ENCODE assay signal across 8 cellular contexts in genomic region chr1:161185732-161186311, GRCh38. TPM values are rescaled to one million over a fixed set of nuclear protein-coding genes. Genes with fewer than 3 reads are reported as not detected.
DNase-seq lines count a peak whose midpoint lies in the region; ATAC-seq and TF ChIP-seq lines count a peak whose summit lies in the region.

No MANE protein-coding gene starts in this region.

- H3K27ac ChIP-seq in stomach smooth muscle (ENCODE audit: low read length) = peak overlapping the region; percentile 55

- no peaks in the 10 kb centered on the region for H3K36me3 ChIP-seq in stomach smooth muscle (ENCODE audit: control insufficient read depth in 2 of 2, insufficient read depth in 2 of 2, low read length in 2 of 2)

- TF ChIP-seq POLR2A in lower leg skin (IDR thresholded peaks at IDR 0.05) = no peak

- ATAC-seq in GM21619 (IDR thresholded peaks at IDR 0.05; ENCODE audit: unreplicated experiment) = peak; percentile 18
- peak; percentile 27 for ATAC-seq in esophagus mucosa

- WGBS in lower leg skin, 2 donors = 35 to 38% methylated on average over 2 of the region's 2 CpGs

- H3K9ac ChIP-seq in stomach smooth muscle (ENCODE audit: low read length in 2 of 2) = no peak overlapping the region

- no peaks in the 10 kb centered on the region for H3K9me3 ChIP-seq in stomach smooth muscle (ENCODE audit: control insufficient read depth in 2 of 2, low read length in 2 of 2)

- intact Hi-C loops in lower leg skin (cut with DNase I; ENCODE audit: low total_unique reads) = no loop called here

- H3K27me3 ChIP-seq in stomach smooth muscle (ENCODE audit: control insufficient read depth in 1 of 2, insufficient read depth in 2 of 2, low read length in 2 of 2) = no peaks in the 10 kb centered on the region

- no peak for TF ChIP-seq CTCF in lower leg skin (IDR thresholded peaks at IDR 0.05)

- peaks cover 9% of the 10 kb centered on the region for H3K4me1 ChIP-seq in stomach smooth muscle (ENCODE audit: control insufficient read depth, insufficient read depth, low read length)

- DNase-seq in GF-D8 (lab: John Stamatoyannopoulos, UW) (peak; percentile 76), NOMO-1 (lab: John Stamatoyannopoulos, UW; ENCODE audit: unreplicated experiment in 2 of 2) (peak; percentile 85 to 97), lower leg skin (ENCODE audit: low spot score in 2 of 2) (no peak)
- no peak for DNase-seq in activated CD8-positive, alpha-beta memory T cell treated with anti-CD3 and anti-CD28 coated beads, Interleukin-2, amount 50 U/mL, for 4 hours
- no peak for DNase-seq in activated effector memory CD4-positive, alpha-beta T cell treated with anti-CD3 and anti-CD28 coated beads, Interleukin-2, amount 50 U/mL, for 16 hours

- H3K4me3 ChIP-seq in stomach smooth muscle (ENCODE audit: low read length in 2 of 2) (no peak overlapping the region), lower leg skin (ENCODE audit: low read depth, poor library complexity, severe bottlenecking) (no peak overlapping the region)

RNA-seq across cellular contexts. Expression of gene B4GALT3, which starts 8.5 kb away (rescaled TPM):
- total RNA-seq in esophagus mucosa (17.7 TPM), lower leg skin (10 to 100 TPM; 40.9 to 49.9 (median 44.0) TPM)

RNA-seq across cellular contexts. Expression of gene ADAMTS4, which starts 13.0 kb away (rescaled TPM):
- 1.3 TPM for total RNA-seq in esophagus mucosa
- 10 to 100 TPM in 1 of 4 donors, 1 to 10 TPM in 2, under 1 TPM in 1; 0.20 to 15.3 (median 4.2) TPM for total RNA-seq in lower leg skin

RNA-seq across cellular contexts. Expression of gene NDUFS2, which starts 16.3 kb away (rescaled TPM):
- total RNA-seq in esophagus mucosa (56.4 TPM), lower leg skin (100 to 1,000 TPM in 3 of 4 donors, 10 to 100 TPM in 1; 88.7 to 127 (median 106) TPM)

RNA-seq across cellular contexts. Expression of gene PPOX, which starts 19.6 kb away (rescaled TPM):
- total RNA-seq in esophagus mucosa (10.4 TPM), lower leg skin (10 to 100 TPM; 16.7 to 46.5 (median 24.8) TPM)

RNA-seq across cellular contexts. Expression of gene USP21, which starts 26.5 kb away (rescaled TPM):
- total RNA-seq in esophagus mucosa (15.6 TPM), lower leg skin (10 to 100 TPM; 13.7 to 28.8 (median 25.3) TPM)

Comparison
In these comparisons a context has a peak if more than half of its experiments do, and no peak if none do; other contexts are left out.
1. DNase-seq: peak in GF-D8 (single experiment) and NOMO-1 (2 of 2); none in activated CD8-positive, alpha-beta memory T cell treated with anti-CD3 and anti-CD28 coated beads, Interleukin-2, amount 50 U/mL, for 4 hours (single experiment), activated effector memory CD4-positive, alpha-beta T cell treated with anti-CD3 and anti-CD28 coated beads, Interleukin-2, amount 50 U/mL, for 16 hours (single experiment) and lower leg skin (0 of 2).